8 cellular contexts compared by ENCODE assay signal in genomic region chr9:132269704-132270516, GRCh38.
DNase-seq lines count a peak whose midpoint lies in the region; ATAC-seq, FAIRE-seq and TF ChIP-seq lines count a peak whose summit lies in the region.
"Not testable (repeated sequence)": the region's sequence is repeated elsewhere in the genome, so short reads cannot be mapped to it uniquely, and the experiment has no call there.

No MANE protein-coding gene starts in this region.

- in situ Hi-C loops in ACHN (cut with HindIII; ENCODE audit: low pct_ligation_motif_present, low pct_unique_long_range_greater_than_20kb, low sequenced_read_pairs) = loop anchor here (25.0 kb wide), 1 partner anchor 483 kb away; no protein-coding TSS in a partner anchor
- in situ Hi-C loops in HepG2 (cut with HindIII; ENCODE audit: extremely low pct_ligation_motif_present, low pct_unique_long_range_greater_than_20kb) = loop anchor here (5.0 kb wide), 1 partner anchor 508 kb away; no protein-coding TSS in a partner anchor

- not testable (repeated sequence) for H3K4me3 ChIP-seq in OCI-LY1 (ENCODE audit: low read depth, low read length, poor library complexity, severe bottlenecking); epithelial cell of esophagus (ENCODE audit: low read length); HepG2 (replicated peaks in 1 of 3; ENCODE audit: insufficient read depth in 1 of 3, low read depth in 2 of 3, low read length in 3 of 3)

- DNase-seq in ACHN (peak; percentile 39), HK-2 (ENCODE audit: unreplicated experiment) (peak; percentile 33), epithelial cell of esophagus (ENCODE audit: low read depth) (peak; percentile 89), HepG2 (ENCODE audit: low spot score) (peak; percentile 75)
- peak; percentile 37 to 38 for DNase-seq in activated CD4-positive, alpha-beta T cell treated with anti-CD3 and anti-CD28 coated beads for 4 hours
- peak; percentile 63 for DNase-seq in activated naive CD4-positive, alpha-beta T cell treated with anti-CD3 and anti-CD28 coated beads, Interleukin-2, amount 50 U/mL, for 16 hours
- DNase-seq in stimulated activated CD8-positive, alpha-beta memory T cell treated with anti-CD3 and anti-CD28 coated beads, Interleukin-4, amount 100 ng/mL, for 48 hours = peak; percentile 56

- H2AFZ ChIP-seq in OCI-LY1 (ENCODE audit: low read length); HepG2 (ENCODE audit: low read length): not testable (repeated sequence)

- not testable (repeated sequence) for BruUV-seq in HepG2 (replicated peaks; lab: Mats Ljungman, UMichigan)

- ATAC-seq in HepG2 = not testable (repeated sequence)

- H3K27me3 ChIP-seq in OCI-LY1 (ENCODE audit: insufficient read depth, low read length); HepG2 (ENCODE audit: control insufficient read depth in 1 of 2, insufficient read depth in 2 of 2, low read length in 2 of 2): not testable (repeated sequence)

- H3K4me2 ChIP-seq in OCI-LY1 (ENCODE audit: low read length); HepG2 (ENCODE audit: low read depth, low read length): not testable (repeated sequence)

- not testable (repeated sequence) for TF ChIP-seq EP300 in HepG2 (IDR thresholded peaks at IDR 0.05; ENCODE audit: low read depth in 2 of 2, low read length in 2 of 2)
- peak; percentile 12; the same call in 1 of the 2 replicates for TF ChIP-seq EP300 in HepG2 (CRISPR knock-in tag; IDR thresholded peaks at IDR 0.05; ENCODE audit: borderline replicate concordance)

- H3K27ac ChIP-seq in OCI-LY1 (ENCODE audit: low read depth, low read length, poor library complexity, severe bottlenecking) (peak overlapping the region; percentile 43), HepG2 (ENCODE audit: extremely low read length, insufficient read depth, low read length) (peak overlapping the region; percentile 47)

- H3K9me2 ChIP-seq in OCI-LY1 (ENCODE audit: low read depth, low read length) = not testable (repeated sequence)

- CTCF ChIA-PET in HepG2 (lab: Yijun Ruan, JAX; ENCODE audit: low intra/inter-chr PET ratio, low total read pairs) = not testable (repeated sequence)

- POLR2A ChIA-PET in HepG2 (lab: Yijun Ruan, JAX) = not testable (repeated sequence)

- FAIRE-seq in HepG2 (lab: Jason Lieb, UNC) = not testable (repeated sequence)

- not testable (repeated sequence) for TF ChIP-seq CTCF in OCI-LY1 (IDR thresholded peaks at IDR 0.05; ENCODE audit: low read length); epithelial cell of esophagus (IDR thresholded peaks at IDR 0.05; ENCODE audit: insufficient read depth, low read depth, low read length, missing control alignments); HepG2 (CRISPR knock-in tag; IDR thresholded peaks at IDR 0.05)

- H3K36me3 ChIP-seq in OCI-LY1 (ENCODE audit: insufficient read depth, low read length) = peaks cover 92% of the 10 kb centered on the region
- peaks cover 10 to 47% of the 10 kb centered on the region in 2 experiments for H3K36me3 ChIP-seq in HepG2 (replicated peaks in 1 of 2; ENCODE audit: control insufficient read depth in 1 of 2, insufficient read depth in 2 of 2, low read length in 2 of 2)

- intact Hi-C loops in HepG2 (cut with micrococcal nuclease; ENCODE audit: unreplicated experiment) = not testable (repeated sequence)

- H3K9me3 ChIP-seq in OCI-LY1 (ENCODE audit: low read length); HepG2 (ENCODE audit: low read length): not testable (repeated sequence)

- H3F3A ChIP-seq in OCI-LY1 (ENCODE audit: insufficient read depth, low read length) = not testable (repeated sequence)

- H4K20me1 ChIP-seq in OCI-LY1 (ENCODE audit: insufficient read depth, low read length); HepG2 (ENCODE audit: insufficient read depth, low read length): not testable (repeated sequence)

- WGBS in HepG2 (ENCODE audit: low lambda C conversion rate) = 88% methylated on average over 5 of the region's 16 CpGs

- H3K4me1 ChIP-seq in OCI-LY1 (ENCODE audit: insufficient read depth, low read length, severe bottlenecking) = not testable (repeated sequence)
- peaks cover 11% of the 10 kb centered on the region; the same call in 1 of the 2 replicates for H3K4me1 ChIP-seq in HepG2 (ENCODE audit: insufficient read depth, low read length)

- H3K79me2 ChIP-seq in OCI-LY1 (ENCODE audit: insufficient read depth, low read length); HepG2 (ENCODE audit: insufficient read depth, low read length): not testable (repeated sequence)

- not testable (repeated sequence) for TF ChIP-seq RAD21 in HepG2 (CRISPR knock-in tag; IDR thresholded peaks at IDR 0.05)

- TF ChIP-seq POLR2A in HepG2 (IDR thresholded peaks at IDR 0.05; ENCODE audit: insufficient read depth in 1 of 2, low read depth in 2 of 2, low read length in 2 of 2) = not testable (repeated sequence)

- H3K9ac ChIP-seq in OCI-LY1 (ENCODE audit: low read length); HepG2 (ENCODE audit: insufficient read depth, low read depth, low read length): not testable (repeated sequence)

TF ChIP-seq in HepG2, 621 proteins besides CTCF, POLR2A, EP300 and RAD21 (continues in another document):
- TF ChIP-seq ZEB1 (IDR thresholded peaks at IDR 0.05; ENCODE audit: insufficient replicate concordance, low read depth) (peak; percentile 97), MAFK (conservative IDR thresholded peaks at IDR 0.05 in 1 of 2, IDR thresholded peaks at IDR 0.05 in 1 of 2; ENCODE audit: low read length in 2 of 2) (peak; percentile 69 to 88), ARID4A (CRISPR knock-in tag; IDR thresholded peaks at IDR 0.05; ENCODE audit: borderline replicate concordance) (0 out of 2 replicates have a peak, but pooled peaks have one; percentile 21), HNF4A (CRISPR knock-in tag; IDR thresholded peaks at IDR 0.05) (peak; percentile 24; the same call in 1 of the 2 replicates), POGZ (CRISPR knock-in tag; IDR thresholded peaks at IDR 0.05) (peak; percentile 14; the same call in 1 of the 2 replicates), NFE2 (CRISPR knock-in tag; IDR thresholded peaks at IDR 0.05) (peak; percentile 67; the same call in 1 of the 2 replicates)
- TF ChIP-seq, protein P1, sequence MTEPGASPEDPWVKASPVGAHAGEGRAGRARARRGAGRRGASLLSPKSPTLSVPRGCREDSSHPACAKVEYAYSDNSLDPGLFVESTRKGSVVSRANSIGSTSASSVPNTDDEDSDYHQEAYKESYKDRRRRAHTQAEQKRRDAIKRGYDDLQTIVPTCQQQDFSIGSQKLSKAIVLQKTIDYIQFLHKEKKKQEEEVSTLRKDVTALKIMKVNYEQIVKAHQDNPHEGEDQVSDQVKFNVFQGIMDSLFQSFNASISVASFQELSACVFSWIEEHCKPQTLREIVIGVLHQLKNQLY (CRISPR knock-in tag; IDR thresholded peaks at IDR 0.05) = peak; percentile 82

Comparison
In these comparisons a context has a peak if more than half of its experiments do, and no peak if none do; other contexts are left out.
1. DNase-seq: peak in every context shown above with its lines; median percentile 89 in epithelial cell of esophagus; 75 in HepG2; 63 in activated naive CD4-positive, alpha-beta T cell treated with anti-CD3 and anti-CD28 coated beads, Interleukin-2, amount 50 U/mL, for 16 hours; 56 in stimulated activated CD8-positive, alpha-beta memory T cell treated with anti-CD3 and anti-CD28 coated beads, Interleukin-4, amount 100 ng/mL, for 48 hours; 39 in ACHN; 38 in activated CD4-positive, alpha-beta T cell treated with anti-CD3 and anti-CD28 coated beads for 4 hours; 33 in HK-2.